Comparison of ENCODE assay signal across 15 cellular contexts in genomic region chr2:143030127-143030526, GRCh38.
DNase-seq lines count a peak whose midpoint lies in the region; ATAC-seq, FAIRE-seq and TF ChIP-seq lines count a peak whose summit lies in the region.
"Had no signal": no experiment of that assay in that cellular context is flagged by ENCODE, and none has a peak within 500 bp of the region (broad histone marks: within the 10 kb centered on the region; RNA-seq: fewer than 3 reads in every experiment).

No MANE protein-coding gene starts in this region.

- no peak overlapping the region for H3K14ac ChIP-seq in IMR-90 (replicated peaks; ENCODE audit: low read depth, low read length)

- no peak overlapping the region for H3K4ac ChIP-seq in IMR-90 (ENCODE audit: low read depth, low read length)

- H2AFZ ChIP-seq in IMR-90 (replicated peaks; ENCODE audit: low read length, poor library complexity): no peak overlapping the region

- no peak overlapping the region; the same call in 1 of the 2 replicates for H2BK20ac ChIP-seq in IMR-90 (ENCODE audit: low read depth, low read length)

- H3K9ac ChIP-seq in IMR-90 (ENCODE audit: low read depth, low read length): no peak overlapping the region

- WGBS in IMR-90 (ENCODE audit: extremely low coverage in 2 of 2, insufficient read length in 1 of 2), 2 experiments: no CpG with 5 or more reads among the region's 2 CpGs

- H3K4me1 Mint-ChIP-seq in activated B cell treated with CpG ODN at 0.5 μM for 24 hours: peaks cover 9% of the 10 kb centered on the region
- H3K4me1 Mint-ChIP-seq: immature natural killer cell had no signal

- H3K23ac ChIP-seq in IMR-90 (ENCODE audit: low read depth, low read length): no peak overlapping the region

- ATAC-seq in GM18873 (IDR thresholded peaks at IDR 0.05; ENCODE audit: low FRiP score, unreplicated experiment) (peak; percentile 43), IMR-90 (ENCODE audit: low read depth) (no peak), activated B cell treated with CpG ODN at 0.5 μM for 24 hours (ENCODE audit: low read depth) (peak; percentile 52), sciatic nerve (peak; percentile 50)
- ATAC-seq: Panc1 had no signal

- H3K4me3 Mint-ChIP-seq in activated B cell treated with CpG ODN at 0.5 μM for 24 hours: no peak overlapping the region
- H3K4me3 Mint-ChIP-seq: activated naive CD8-positive, alpha-beta T cell treated with anti-CD3 and anti-CD28 coated beads for 36 hours; immature natural killer cell had no signal

- intact Hi-C loops in IMR-90 (cut with micrococcal nuclease): no loop called here
- intact Hi-C loops in activated B cell treated with CpG ODN at 0.5 μM for 24 hours (cut with micrococcal nuclease): loop anchor here (5.0 kb wide), 1 partner anchor 153 kb away; the partner anchor contains the start of gene KYNU
- intact Hi-C loops in sciatic nerve (cut with DNase I): no loop called here

- TF ChIP-seq CTCF in IMR-90 (conservative IDR thresholded peaks at IDR 0.05; ENCODE audit: low read depth, low read length): no peak
- TF ChIP-seq CTCF in activated B cell treated with CpG ODN at 0.5 μM for 24 hours (IDR thresholded peaks at IDR 0.05): no peak

- no peak overlapping the region for H3K56ac ChIP-seq in IMR-90 (ENCODE audit: extremely low read depth, insufficient read depth, low read length)

- DNase-seq in IMR-90 (peak; percentile 46), activated B cell treated with CpG ODN at 0.5 μM for 24 hours (no peak), sciatic nerve (ENCODE audit: low spot score) (no peak), COLO829 (ENCODE audit: low spot score) (no peak), DMS153 treated with DMSO at 0.1 percent for 48 hours (lab: John Stamatoyannopoulos, UW; ENCODE audit: unreplicated experiment) (no peak), H54 (ENCODE audit: insufficient read length, low spot score) (no peak), NCI-H526 (lab: John Stamatoyannopoulos, UW) (no peak)
- DNase-seq: activated naive CD8-positive, alpha-beta T cell treated with anti-CD3 and anti-CD28 coated beads for 36 hours; Calu3; immature natural killer cell; sigmoid colon; T1000 had no signal

- H3K9me1 ChIP-seq in IMR-90 (ENCODE audit: insufficient read depth, low read length): no peaks in the 10 kb centered on the region

- no TSS peak for BruUV-seq in IMR-90 (replicated peaks; lab: Mats Ljungman, UMichigan)

- no peak overlapping the region for H3K27ac ChIP-seq in IMR-90 (ENCODE audit: insufficient read depth, low read length)
- H3K27ac ChIP-seq: sigmoid colon, suprapubic skin had no signal

- H3K4me1 ChIP-seq in IMR-90 (ENCODE audit: control insufficient read depth, insufficient read depth, low read length): no peaks in the 10 kb centered on the region; the same call in 1 of the 2 replicates
- H3K4me1 ChIP-seq: sigmoid colon had no signal

- POLR2A ChIA-PET in IMR-90 (lab: Charles Lee; ENCODE audit: unreplicated experiment) (no interaction called here), activated B cell treated with CpG ODN at 0.5 μM for 24 hours (lab: Charles Lee) (no interaction called here)

- CTCF ChIA-PET in IMR-90 (lab: Yijun Ruan, JAX): interaction anchor here (0.9 kb wide), 1 partner anchor 15 kb away, joined by 3 read pairs; no protein-coding TSS in a partner anchor
- CTCF ChIA-PET in activated B cell treated with CpG ODN at 0.5 μM for 24 hours (lab: Charles Lee): interaction anchor here (0.8 to 1.2 kb wide), 2 partner anchors 80 to 230 kb away, joined by 3 read pairs; no protein-coding TSS in a partner anchor

- TF ChIP-seq RAD21 in IMR-90 (IDR thresholded peaks at IDR 0.05; ENCODE audit: low read length): no peak

- H3K27me3 Mint-ChIP-seq in activated B cell treated with CpG ODN at 0.5 μM for 24 hours: no peaks in the 10 kb centered on the region

- H3K9me3 ChIP-seq in IMR-90 (ENCODE audit: control insufficient read depth, insufficient read depth, low read length): no peaks in the 10 kb centered on the region
- H3K9me3 ChIP-seq: sigmoid colon, suprapubic skin had no signal

- dilution Hi-C loops in IMR-90 (cut with HindIII; ENCODE audit: low sequenced_read_pairs, unreplicated experiment): no loop called here

- H2AK5ac ChIP-seq in IMR-90 (ENCODE audit: low read depth, low read length): no peak overlapping the region

- no peaks in the 10 kb centered on the region for H4K20me1 ChIP-seq in IMR-90 (ENCODE audit: insufficient read depth, low read length)

- H3K18ac ChIP-seq in IMR-90 (ENCODE audit: low read depth, low read length): no peak overlapping the region; the same call in 1 of the 2 replicates

- in situ Hi-C loops in IMR-90 (cut with MboI; ENCODE audit: low sequenced_read_pairs): loop anchor here (10.0 kb wide), 1 partner anchor 225 kb away; no protein-coding TSS in a partner anchor

- no peak overlapping the region for H4K5ac ChIP-seq in IMR-90 (ENCODE audit: low read depth, low read length)

- H3K4me3 ChIP-seq in IMR-90 (ENCODE audit: insufficient read depth, low read depth, low read length): no peak overlapping the region
- H3K4me3 ChIP-seq: sigmoid colon, suprapubic skin had no signal

- H3K36me3 Mint-ChIP-seq in activated B cell treated with CpG ODN at 0.5 μM for 24 hours (ENCODE audit: low read depth): peaks cover 38% of the 10 kb centered on the region
- H3K36me3 Mint-ChIP-seq: activated naive CD8-positive, alpha-beta T cell treated with anti-CD3 and anti-CD28 coated beads for 36 hours; immature natural killer cell had no signal

- FAIRE-seq in H54 (lab: Jason Lieb, UNC): no peak

- no peak overlapping the region for H3K4me2 ChIP-seq in IMR-90 (ENCODE audit: low read depth, low read length)

- peak overlapping the region in 1 of 2 experiments; percentile 47; a peak in 1 of 4 replicates for H4K8ac ChIP-seq in IMR-90 (ENCODE audit: low read depth in 2 of 2, low read length in 2 of 2)

- H2AK9ac ChIP-seq in IMR-90 (replicated peaks; ENCODE audit: low read depth, low read length, poor library complexity): no peak overlapping the region

- no peaks in the 10 kb centered on the region for H3K79me1 ChIP-seq in IMR-90 (ENCODE audit: low read depth in 1 of 2, low read length in 2 of 2)

- peaks cover 2% of the 10 kb centered on the region for H3K9me3 Mint-ChIP-seq in activated B cell treated with CpG ODN at 0.5 μM for 24 hours
- H3K9me3 Mint-ChIP-seq: activated naive CD8-positive, alpha-beta T cell treated with anti-CD3 and anti-CD28 coated beads for 36 hours; immature natural killer cell had no signal

- no peak overlapping the region for H4K91ac ChIP-seq in IMR-90 (ENCODE audit: insufficient read depth, low read depth, low read length)

- TF ChIP-seq POLR2A in IMR-90 (IDR thresholded peaks at IDR 0.05; ENCODE audit: low read depth, low read length): no peak
- no peak for TF ChIP-seq POLR2A in H54 (IDR thresholded peaks at IDR 0.05; ENCODE audit: low read depth, low read length)

- H2BK5ac ChIP-seq in IMR-90 (ENCODE audit: low read depth, low read length, poor library complexity, severe bottlenecking): no peak overlapping the region

- H2BK120ac ChIP-seq in IMR-90 (ENCODE audit: low read depth, low read length): peak overlapping the region; percentile 26; the same call in 1 of the 2 replicates

- H3K27ac Mint-ChIP-seq in activated B cell treated with CpG ODN at 0.5 μM for 24 hours: peak overlapping the region; percentile 32
- H3K27ac Mint-ChIP-seq: activated naive CD8-positive, alpha-beta T cell treated with anti-CD3 and anti-CD28 coated beads for 36 hours had no signal

- no peaks in the 10 kb centered on the region for H3K27me3 ChIP-seq in IMR-90 (ENCODE audit: control insufficient read depth, insufficient read depth, low read length)

- H2BK15ac ChIP-seq in IMR-90 (ENCODE audit: low read depth, low read length): no peak overlapping the region

- no peaks in the 10 kb centered on the region for H3K36me3 ChIP-seq in IMR-90 (ENCODE audit: control insufficient read depth, insufficient read depth, low read length)
- H3K36me3 ChIP-seq: sigmoid colon, suprapubic skin had no signal

TF ChIP-seq in IMR-90, 13 proteins besides CTCF, POLR2A, EP300 and RAD21:
- TF ChIP-seq NFE2L2 (IDR thresholded peaks at IDR 0.05; ENCODE audit: low read depth, low read length): no peak
